ENCODE assay signal across 18 cellular contexts in the genomic region with DNA sequence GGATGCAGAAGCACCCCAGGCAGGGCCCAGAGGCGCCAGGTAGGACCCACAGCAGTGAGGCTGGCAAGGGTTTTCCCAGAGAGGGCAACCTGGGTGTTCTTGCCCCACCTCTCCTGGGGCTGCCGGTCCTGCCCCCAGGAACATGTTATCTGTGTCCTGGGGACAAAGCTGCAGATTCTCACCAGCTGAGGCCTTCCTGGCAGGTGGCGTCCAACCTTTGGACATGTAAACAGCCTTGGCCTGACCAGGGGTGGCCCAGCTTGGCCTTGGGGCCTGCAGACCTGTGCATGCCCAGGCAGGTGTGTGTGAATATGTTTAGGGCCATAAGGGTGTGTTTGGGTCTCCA.
DNase-seq lines count a peak whose midpoint lies in the region; ATAC-seq and TF ChIP-seq lines count a peak whose summit lies in the region.
"Had no signal": no experiment of that assay in that cellular context is flagged by ENCODE, and none has a peak within 500 bp of the region (broad histone marks: within the 10 kb centered on the region; RNA-seq: fewer than 3 reads in every experiment).

No MANE protein-coding gene starts in this region.

- H3K4me1 ChIP-seq in mucosa of descending colon (ENCODE audit: low read depth): peaks cover 6% of the 10 kb centered on the region
- H3K4me1 ChIP-seq in aorta (ENCODE audit: control insufficient read depth in 1 of 2, insufficient read depth in 2 of 2, low read length in 2 of 2): no peaks in the 10 kb centered on the region

- H3K27me3 Mint-ChIP-seq in stimulated activated naive CD8-positive, alpha-beta T cell treated with anti-CD3 and anti-CD28 coated beads, Interleukin-15, amount 100 ng/mL, for 72 hours: no peaks in the 10 kb centered on the region
- H3K27me3 Mint-ChIP-seq in chondrocyte (ENCODE audit: low read depth): no peaks in the 10 kb centered on the region
- H3K27me3 Mint-ChIP-seq: stimulated activated naive CD8-positive, alpha-beta T cell treated with anti-CD3 and anti-CD28 coated beads, Interleukin-15, Interleukin-2, amounts not matched to agents 100 ng/mL and 50 ng/mL, for 24 hours had no signal

- H3K27me3 ChIP-seq in aorta (ENCODE audit: control insufficient read depth in 1 of 2, insufficient read depth in 2 of 2, low read length in 1 of 2): no peaks in the 10 kb centered on the region
- H3K27me3 ChIP-seq: gastroesophageal sphincter had no signal

- H3K4me3 Mint-ChIP-seq in stimulated activated naive CD8-positive, alpha-beta T cell treated with anti-CD3 and anti-CD28 coated beads, Interleukin-15, amount 100 ng/mL, for 72 hours: no peak overlapping the region
- H3K4me3 Mint-ChIP-seq in chondrocyte (ENCODE audit: unreplicated experiment): no peak overlapping the region
- H3K4me3 Mint-ChIP-seq: CD8-positive, alpha-beta memory T cell; nephron progenitor cell; stimulated activated naive CD8-positive, alpha-beta T cell treated with anti-CD3 and anti-CD28 coated beads, Interleukin-15, Interleukin-2, amounts not matched to agents 100 ng/mL and 50 ng/mL, for 24 hours had no signal

- TF ChIP-seq CTCF in chondrocyte (IDR thresholded peaks at IDR 0.05): no peak
- no peak for TF ChIP-seq CTCF in mucosa of descending colon (IDR thresholded peaks at IDR 0.05)

- H3K27ac Mint-ChIP-seq in stimulated activated naive CD8-positive, alpha-beta T cell treated with anti-CD3 and anti-CD28 coated beads, Interleukin-15, amount 100 ng/mL, for 72 hours: no peak overlapping the region
- H3K27ac Mint-ChIP-seq in chondrocyte (ENCODE audit: unreplicated experiment): no peak overlapping the region
- H3K27ac Mint-ChIP-seq: nephron progenitor cell; stimulated activated naive CD8-positive, alpha-beta T cell treated with anti-CD3 and anti-CD28 coated beads, Interleukin-15, Interleukin-2, amounts not matched to agents 100 ng/mL and 50 ng/mL, for 24 hours had no signal

- peak; percentile 21 for ATAC-seq in stimulated activated naive CD8-positive, alpha-beta T cell treated with anti-CD3 and anti-CD28 coated beads, Interleukin-15, amount 100 ng/mL, for 72 hours
- ATAC-seq in stimulated activated naive CD8-positive, alpha-beta T cell treated with anti-CD3 and anti-CD28 coated beads, Interleukin-15, Interleukin-2, amounts not matched to agents 100 U/mL and 50 U/mL, for 24 hours: no peak
- peak; percentile 86 for ATAC-seq in mucosa of descending colon
- ATAC-seq in aorta (ENCODE audit: low FRiP score): peak; percentile 27

- no peak overlapping the region for H3K4me3 ChIP-seq in mucosa of descending colon
- no peak overlapping the region for H3K4me3 ChIP-seq in aorta (ENCODE audit: low read length in 2 of 2)

- intact Hi-C loops in mucosa of descending colon (cut with DNase I, micrococcal nuclease) (loop anchor here (5.0 kb wide), 2 partner anchors 154 to 159 kb away; no protein-coding TSS in a partner anchor), aorta (cut with DNase I) (no loop called here)

- H3K9me3 ChIP-seq in mucosa of descending colon (no peaks in the 10 kb centered on the region), aorta (ENCODE audit: control insufficient read depth, low read length) (no peaks in the 10 kb centered on the region)
- H3K9me3 ChIP-seq: gastroesophageal sphincter had no signal

- H3K9me3 Mint-ChIP-seq in stimulated activated naive CD8-positive, alpha-beta T cell treated with anti-CD3 and anti-CD28 coated beads, Interleukin-15, amount 100 ng/mL, for 72 hours: no peaks in the 10 kb centered on the region
- no peaks in the 10 kb centered on the region for H3K9me3 Mint-ChIP-seq in chondrocyte (ENCODE audit: low read depth)
- H3K9me3 Mint-ChIP-seq: CD8-positive, alpha-beta memory T cell; HFFc6; nephron progenitor cell; stimulated activated naive CD8-positive, alpha-beta T cell treated with anti-CD3 and anti-CD28 coated beads, Interleukin-15, Interleukin-2, amounts not matched to agents 100 ng/mL and 50 ng/mL, for 24 hours had no signal

- H3K27ac ChIP-seq in aorta (ENCODE audit: low read depth in 1 of 2, low read length in 2 of 2): no peak overlapping the region

- peaks cover 17% of the 10 kb centered on the region for H3K4me1 Mint-ChIP-seq in stimulated activated naive CD8-positive, alpha-beta T cell treated with anti-CD3 and anti-CD28 coated beads, Interleukin-15, amount 100 ng/mL, for 72 hours
- H3K4me1 Mint-ChIP-seq in chondrocyte (ENCODE audit: low read depth): peaks cover 5% of the 10 kb centered on the region

- H3K36me3 Mint-ChIP-seq in chondrocyte (ENCODE audit: low read depth): no peaks in the 10 kb centered on the region
- H3K36me3 Mint-ChIP-seq: CD8-positive, alpha-beta memory T cell had no signal

- no peak for DNase-seq in stimulated activated naive CD8-positive, alpha-beta T cell treated with anti-CD3 and anti-CD28 coated beads, Interleukin-15, amount 100 ng/mL, for 72 hours
- no peak for DNase-seq in stimulated activated naive CD8-positive, alpha-beta T cell treated with anti-CD3 and anti-CD28 coated beads, Interleukin-15, Interleukin-2, amounts not matched to agents 100 U/mL and 50 U/mL, for 24 hours
- DNase-seq in chondrocyte (ENCODE audit: low spot score) (peak; percentile 65), mucosa of descending colon (peak in 2 of 3 donors; percentile 48 to 78), aorta (no peak), NCI-H128 (lab: John Stamatoyannopoulos, UW; ENCODE audit: unreplicated experiment) (no peak), MV-4-11 (lab: John Stamatoyannopoulos, UW) (no peak), NCI-H345 treated with DMSO at 0.1 percent for 48 hours (lab: John Stamatoyannopoulos, UW; ENCODE audit: unreplicated experiment) (no peak)
- DNase-seq: activated CD4-positive, alpha-beta T cell treated with anti-CD3 and anti-CD28 coated beads for 1 hour; anterior cingulate cortex; CD8-positive, alpha-beta memory T cell; EL; HFFc6; NCI-H1436 treated with DMSO at 0.1 percent for 48 hours; nephron progenitor cell; T-helper 9 cell had no signal

- H3K36me3 ChIP-seq in mucosa of descending colon (ENCODE audit: low read depth): no peaks in the 10 kb centered on the region
- H3K36me3 ChIP-seq in aorta (ENCODE audit: control insufficient read depth in 1 of 2, insufficient read depth in 2 of 2, low read length in 1 of 2): no peaks in the 10 kb centered on the region
- H3K36me3 ChIP-seq: gastroesophageal sphincter had no signal

- WGBS in aorta, 2 donors: 88 to 96% methylated on average over 3 of the region's 3 CpGs

Comparison
In these comparisons a context has a peak if more than half of its experiments do, and no peak if none do; other contexts are left out.
1. DNase-seq: peak in chondrocyte (single experiment) and mucosa of descending colon (2 of 3); none in stimulated activated naive CD8-positive, alpha-beta T cell treated with anti-CD3 and anti-CD28 coated beads, Interleukin-15, amount 100 ng/mL, for 72 hours (0 of 2), stimulated activated naive CD8-positive, alpha-beta T cell treated with anti-CD3 and anti-CD28 coated beads, Interleukin-15, Interleukin-2, amounts not matched to agents 100 U/mL and 50 U/mL, for 24 hours (single experiment), aorta (0 of 2), NCI-H128 (single experiment), MV-4-11 (single experiment) and NCI-H345 treated with DMSO at 0.1 percent for 48 hours (single experiment).
2. intact Hi-C loops: an anchor here in mucosa of descending colon (5.0 kb wide); none called in aorta.